8 cellular contexts compared by ENCODE assay signal in the genomic region with DNA sequence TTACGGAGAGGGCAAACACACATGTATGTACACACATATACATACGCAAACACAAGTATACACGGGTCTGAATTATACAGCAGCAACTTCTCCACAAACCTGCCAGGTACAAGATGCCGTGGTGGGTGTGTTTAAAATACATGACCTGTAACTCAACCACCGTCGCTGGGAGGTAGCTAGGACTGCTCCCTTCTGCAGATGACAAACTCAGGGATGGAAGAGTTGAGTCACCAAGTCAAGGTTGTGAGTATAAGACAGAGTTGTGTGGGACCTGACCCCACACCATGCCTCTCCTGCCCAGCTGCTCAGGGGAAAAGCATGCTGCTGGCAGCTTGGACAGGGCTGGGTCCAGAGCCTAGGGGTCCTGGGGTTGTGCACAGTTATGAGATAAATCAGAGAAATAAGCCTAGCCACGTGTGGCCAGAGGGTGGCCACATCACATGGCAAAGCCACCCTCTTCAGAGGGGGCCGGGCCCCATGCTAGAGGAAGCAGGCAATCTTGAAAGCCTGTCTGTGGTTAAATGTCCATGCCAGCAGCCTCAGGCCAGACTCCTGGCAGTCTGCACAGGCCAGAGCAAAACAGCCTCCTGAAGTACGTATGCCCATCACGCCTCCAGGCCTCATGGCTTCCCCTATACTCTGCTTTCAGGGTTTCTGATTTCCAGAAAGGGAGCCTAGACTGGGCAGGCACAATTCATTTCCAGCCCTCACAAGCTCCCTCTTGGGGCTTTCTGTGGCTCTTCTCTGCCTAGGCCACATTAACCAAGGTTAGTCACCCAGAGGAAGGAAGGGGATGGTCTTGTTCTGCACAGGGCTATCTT.
A peak's percentile ranks its signal among the peaks of the same experiment; 100 is the strongest.
DNase-seq lines count a peak whose midpoint lies in the region; ATAC-seq and TF ChIP-seq lines count a peak whose summit lies in the region.

No MANE protein-coding gene starts in this region.

- no peak for DNase-seq in GM12864 (ENCODE audit: low read depth)
- peak; percentile 82 for DNase-seq in GM23248
- DNase-seq in RPMI8226, result peak; percentile 21
- DNase-seq in stimulated activated CD4-positive, alpha-beta T cell treated with anti-CD3 and anti-CD28 coated beads, Interleukin-1b, Interleukin-23, amount 100 ng/mL, for 48 hours, result peak; percentile 68
- no peak for DNase-seq in COLO668 (lab: John Stamatoyannopoulos, UW; ENCODE audit: unreplicated experiment)
- no peak for DNase-seq in ovary

- TF ChIP-seq CTCF in GM12864 (IDR thresholded peaks at IDR 0.05; ENCODE audit: low read depth, low read length, missing control alignments), result peak; percentile 14
- TF ChIP-seq CTCF in ovary (IDR thresholded peaks at IDR 0.05), result no peak

- in situ Hi-C loops in GM23248 (cut with MboI), result no loop called here

- no peak overlapping the region for H2AFZ ChIP-seq in GM23248

- no peaks in the 10 kb centered on the region for H3K9me2 ChIP-seq in GM23248 (ENCODE audit: insufficient read depth)

- no peaks in the 10 kb centered on the region for H3K27me3 ChIP-seq in GM23248 (replicated peaks; ENCODE audit: insufficient read depth)
- H3K27me3 ChIP-seq in ovary, result no peaks in the 10 kb centered on the region

- H3K79me2 ChIP-seq in GM23248 (ENCODE audit: insufficient read depth), result peaks cover 59% of the 10 kb centered on the region

- 58 to 67% methylated on average over 10 of the region's 10 CpGs for WGBS in GM23248 (ENCODE audit: low coverage in 1 of 2, low lambda C conversion rate in 2 of 2, missing lambda C conversion rate in 2 of 2), 2 experiments
- WGBS in ovary, 3 donors, result 80 to 85% (median 84%) methylated on average over 10 of the region's 10 CpGs

- no peak for TF ChIP-seq EP300 in ovary (IDR thresholded peaks at IDR 0.05)

- H3K4me2 ChIP-seq in GM23248 (ENCODE audit: unreplicated experiment), result peak overlapping the region; percentile 60

- ATAC-seq in GM21526 (IDR thresholded peaks at IDR 0.05; ENCODE audit: low FRiP score, unreplicated experiment), result no peak

- H3F3A ChIP-seq in GM23248 (ENCODE audit: insufficient read depth), result peaks cover 26% of the 10 kb centered on the region

- no peaks in the 10 kb centered on the region for H3K9me3 ChIP-seq in GM23248 (ENCODE audit: low read depth)
- no peaks in the 10 kb centered on the region for H3K9me3 ChIP-seq in ovary

- H4K20me1 ChIP-seq in GM23248 (ENCODE audit: insufficient read depth), result no peaks in the 10 kb centered on the region

- intact Hi-C loops in ovary (cut with DNase I), result no loop called here

- H3K4me1 ChIP-seq in GM23248 (ENCODE audit: insufficient read depth), result peaks cover 45% of the 10 kb centered on the region
- peaks cover 38% of the 10 kb centered on the region for H3K4me1 ChIP-seq in ovary (ENCODE audit: insufficient read depth)

- H3K4me3 ChIP-seq in GM12864 (ENCODE audit: low read depth, low read length), result no peak overlapping the region
- H3K4me3 ChIP-seq in GM23248, result no peak overlapping the region
- H3K4me3 ChIP-seq in ovary, result no peak overlapping the region

- no peak for TF ChIP-seq POLR2A in ovary (IDR thresholded peaks at IDR 0.05)

- no peaks in the 10 kb centered on the region for H3K36me3 ChIP-seq in GM23248 (ENCODE audit: low read depth)
- H3K36me3 ChIP-seq in ovary, result no peaks in the 10 kb centered on the region

- H3K27ac ChIP-seq in GM23248 (peak overlapping the region; percentile 89), cingulate gyrus (ENCODE audit: low read depth, low read length) (peak overlapping the region; percentile 72), ovary (no peak overlapping the region)

- H3K9ac ChIP-seq in GM23248, result peak overlapping the region; percentile 77

Comparison
In these comparisons a context has a peak if more than half of its experiments do, and no peak if none do; other contexts are left out.
1. DNase-seq: peak in GM23248 (single experiment), RPMI8226 (single experiment) and stimulated activated CD4-positive, alpha-beta T cell treated with anti-CD3 and anti-CD28 coated beads, Interleukin-1b, Interleukin-23, amount 100 ng/mL, for 48 hours (single experiment); none in GM12864 (single experiment), COLO668 (single experiment) and ovary (0 of 5).
2. H3K27ac ChIP-seq: peak in GM23248 (single experiment) and cingulate gyrus (single experiment); none in ovary (0 of 2).